ENCODE assay signal across 16 cellular contexts in the genomic region with DNA sequence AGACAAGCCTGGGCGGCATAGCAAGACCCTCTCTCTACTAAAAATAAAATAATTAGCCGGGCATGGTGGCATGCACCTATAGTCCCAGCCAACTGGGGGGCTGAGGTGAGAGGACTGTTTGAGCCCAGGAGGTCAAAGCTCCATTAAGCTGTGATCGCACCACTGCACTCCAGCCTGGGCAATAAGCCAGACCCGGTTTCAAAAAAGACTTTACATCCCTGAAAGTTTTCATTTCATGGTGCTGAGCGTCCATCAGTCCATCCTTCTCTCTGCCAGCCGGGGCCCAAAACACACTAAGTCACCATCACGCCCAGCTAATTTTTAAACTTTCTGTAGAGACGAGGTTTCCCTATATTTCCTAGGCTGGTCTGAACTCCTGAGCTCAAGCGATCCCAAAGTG. TPM values are rescaled to one million over a fixed set of nuclear protein-coding genes. Genes with fewer than 3 reads are reported as not detected.
A peak's percentile ranks its signal among the peaks of the same experiment; 100 is the strongest.
DNase-seq lines count a peak whose midpoint lies in the region; FAIRE-seq and TF ChIP-seq lines count a peak whose summit lies in the region.
"Had no signal": no experiment of that assay in that cellular context is flagged by ENCODE, and none has a peak within 500 bp of the region (broad histone marks: within the 10 kb centered on the region; RNA-seq: fewer than 3 reads in every experiment).

No MANE protein-coding gene starts in this region.

- TF ChIP-seq CTCF in epithelial cell of proximal tubule (conservative IDR thresholded peaks at IDR 0.05; ENCODE audit: low read depth, low read length), result no peak
- TF ChIP-seq CTCF in prostate gland (IDR thresholded peaks at IDR 0.05), result no peak

- peaks cover 4% of the 10 kb centered on the region for H3K4me1 ChIP-seq in prostate gland (replicated peaks)
- peaks cover 7% of the 10 kb centered on the region for H3K4me1 ChIP-seq in HAP-1

- H3K4me3 ChIP-seq in epithelial cell of proximal tubule (ENCODE audit: low read depth, low read length) (peak overlapping the region; percentile 25), prostate gland (no peak overlapping the region), HAP-1 (no peak overlapping the region)

- H3K9me3 ChIP-seq in prostate gland (no peaks in the 10 kb centered on the region), HAP-1 (peaks cover 2% of the 10 kb centered on the region; the same call in 1 of the 2 replicates)

- in situ Hi-C loops in HAP-1 (cut with MboI; ENCODE audit: low sequenced_read_pairs), result no loop called here

- H3K27me3 ChIP-seq in prostate gland (replicated peaks; ENCODE audit: insufficient read depth) (no peaks in the 10 kb centered on the region), HAP-1 (ENCODE audit: low read depth) (no peaks in the 10 kb centered on the region)

- peak overlapping the region; percentile 64 to 70 for H3K27ac ChIP-seq in prostate gland

- H3K36me3 ChIP-seq in prostate gland, result no peaks in the 10 kb centered on the region
- no peaks in the 10 kb centered on the region for H3K36me3 ChIP-seq in HAP-1 (replicated peaks)

- FAIRE-seq in RCC 7860 (lab: Jason Lieb, UNC), result peak; percentile 56
- FAIRE-seq: frontal cortex had no signal

- no peak for TF ChIP-seq POLR2A in prostate gland (IDR thresholded peaks at IDR 0.05)

- intact Hi-C loops in prostate gland (cut with DNase I), result no loop called here

- DNase-seq in RCC 7860 (ENCODE audit: low spot score), result no peak
- no peak for DNase-seq in epithelial cell of proximal tubule (ENCODE audit: low read depth)
- DNase-seq in prostate gland (ENCODE audit: low spot score), result no peak
- DNase-seq in DMS153 (lab: John Stamatoyannopoulos, UW), result no peak
- DNase-seq in C1 segment of cervical spinal cord (lab: John Stamatoyannopoulos, UW), result no peak
- DNase-seq in HAP-1 (ENCODE audit: low spot score in 2 of 2), result no peak
- DNase-seq: activated effector memory CD4-positive, alpha-beta T cell treated with anti-CD3 and anti-CD28 coated beads, Interleukin-2, amount 50 U/mL, for 16 hours; erythroblast; HCEC 1CT; NCI-H1417; NCI-H2107; NCI-H69; SHP77 treated with DMSO at 0.1 percent for 48 hours; stimulated activated naive CD4-positive, alpha-beta T cell; T-cell had no signal

- WGBS in prostate gland, result 79% methylated on average over 9 of the region's 9 CpGs

RNA-seq across cellular contexts. Expression of gene RAB40B, which starts 10.6 kb away (rescaled TPM):
- total RNA-seq in epithelial cell of proximal tubule, result 4.1 and 7.8 TPM in 2 replicates
- 10 to 100 TPM; 23.8 to 34.9 TPM for total RNA-seq in prostate gland

RNA-seq across cellular contexts. Expression of gene FN3KRP, which starts 28.6 kb away (rescaled TPM):
- 25.4 and 32.4 TPM in 2 replicates for total RNA-seq in epithelial cell of proximal tubule
- 10 to 100 TPM; 26.1 to 28.3 TPM for total RNA-seq in prostate gland

RNA-seq across cellular contexts. Expression of gene WDR45B, which starts 39.6 kb away (rescaled TPM):
- total RNA-seq in epithelial cell of proximal tubule (81.3 and 94.4 TPM in 2 replicates), prostate gland (100 to 1,000 TPM in 1 of 2 donors, 10 to 100 TPM in 1; 97.8 to 146 TPM)

RNA-seq across cellular contexts. Expression of gene FN3K, which starts 47.5 kb away (rescaled TPM):
- total RNA-seq in epithelial cell of proximal tubule (0.69 and 2.0 TPM in 2 replicates), prostate gland (10 to 100 TPM; 16.9 to 32.2 TPM)
